15 cellular contexts compared by ENCODE assay signal in genomic region chr9:109063765-109064164, GRCh38. TPM values are rescaled to one million over a fixed set of nuclear protein-coding genes. Genes with fewer than 3 reads are reported as not detected.
DNase-seq lines count a peak whose midpoint lies in the region; ATAC-seq, FAIRE-seq and TF ChIP-seq lines count a peak whose summit lies in the region.
"Had no signal": no experiment of that assay in that cellular context is flagged by ENCODE, and none has a peak within 500 bp of the region (broad histone marks: within the 10 kb centered on the region; RNA-seq: fewer than 3 reads in every experiment).

No MANE protein-coding gene starts in this region.

- H3K4me3 ChIP-seq in cardiac muscle cell (peak overlapping the region; percentile 5), fibroblast of mammary gland (ENCODE audit: control insufficient read depth, low read depth, low read length) (no peak overlapping the region)
- H3K4me3 ChIP-seq: ovary had no signal

- H3K27ac ChIP-seq in cardiac muscle cell: peak overlapping the region; percentile 76
- H3K27ac ChIP-seq: ovary had no signal

- H3K9me3 Mint-ChIP-seq in natural killer cell: no peaks in the 10 kb centered on the region

- ATAC-seq in left cardiac atrium (no peak), HG02678 (IDR thresholded peaks at IDR 0.05; ENCODE audit: unreplicated experiment) (no peak), natural killer cell (no peak)

- no peak overlapping the region for H3K4me3 Mint-ChIP-seq in natural killer cell

- H3K4me1 ChIP-seq in cardiac muscle cell (ENCODE audit: low read depth): peaks cover 31% of the 10 kb centered on the region

- no peaks in the 10 kb centered on the region for H3K27me3 ChIP-seq in cardiac muscle cell
- H3K27me3 ChIP-seq: ovary had no signal

- TF ChIP-seq CTCF in cardiac muscle cell (IDR thresholded peaks at IDR 0.05; ENCODE audit: low read depth, low read length) (no peak), fibroblast of mammary gland (conservative IDR thresholded peaks at IDR 0.05; ENCODE audit: control insufficient read depth, insufficient read depth, low read depth, low read length) (no peak), natural killer cell (IDR thresholded peaks at IDR 0.05) (no peak)

- DNase-seq in cardiac muscle cell (ENCODE audit: low read depth in 1 of 2, low spot score in 1 of 2) (peak in 1 of 2 donors; percentile 57), left cardiac atrium (no peak), RCC 7860 (ENCODE audit: low spot score) (peak; percentile 14), fibroblast of mammary gland (ENCODE audit: low read depth) (peak; percentile 11), NCI-H526 (lab: John Stamatoyannopoulos, UW) (no peak), natural killer cell (no peak), SW480 (ENCODE audit: low spot score) (no peak)
- DNase-seq: activated CD8-positive, alpha-beta memory T cell treated with anti-CD3 and anti-CD28 coated beads, Interleukin-2, amount 50 U/mL, for 4 hours; amniotic stem cell; effector memory CD4-positive, alpha-beta T cell; mesendoderm; NCI-H2171; ovary had no signal

- H3K36me3 ChIP-seq in cardiac muscle cell: peaks cover 19% of the 10 kb centered on the region
- H3K36me3 ChIP-seq: ovary had no signal

- intact Hi-C loops in left cardiac atrium (cut with DNase I) (no loop called here), natural killer cell (cut with micrococcal nuclease) (no loop called here)

- no peaks in the 10 kb centered on the region for H3K27me3 Mint-ChIP-seq in natural killer cell (ENCODE audit: low read depth in 2 of 2)

- H3K36me3 Mint-ChIP-seq in natural killer cell: peaks cover 11% of the 10 kb centered on the region

- H3K4me1 Mint-ChIP-seq in natural killer cell: no peaks in the 10 kb centered on the region

- no peak for FAIRE-seq in RCC 7860 (lab: Jason Lieb, UNC)
- FAIRE-seq: G401.6 had no signal

- no peak overlapping the region for H3K27ac Mint-ChIP-seq in natural killer cell

- no peaks in the 10 kb centered on the region for H3K9me3 ChIP-seq in cardiac muscle cell (ENCODE audit: low read depth)
- H3K9me3 ChIP-seq: ovary had no signal

RNA-seq across cellular contexts. Expression of gene CTNNAL1, which starts 50.5 kb away (rescaled TPM):
- total RNA-seq in cardiac muscle cell: 55.7 and 64.7 TPM in 2 replicates
- 102 and 115 TPM in 2 replicates for polyA plus RNA-seq in cardiac muscle cell
- 10 to 100 TPM; 87.0 to 91.2 TPM for total RNA-seq in left cardiac atrium
- total RNA-seq in natural killer cell: 1 to 10 TPM; 2.6 to 7.6 (median 2.7) TPM

RNA-seq across cellular contexts. Expression of gene TMEM245, which starts 56.0 kb away (rescaled TPM):
- total RNA-seq in cardiac muscle cell: 63.7 and 88.1 TPM in 2 replicates
- 75.6 and 117 TPM in 2 replicates for polyA plus RNA-seq in cardiac muscle cell
- 10 to 100 TPM; 67.4 to 79.3 TPM for total RNA-seq in left cardiac atrium
- 10 to 100 TPM; 14.5 to 22.5 (median 21.8) TPM for total RNA-seq in natural killer cell

Comparison
In these comparisons a context has a peak if more than half of its experiments do, and no peak if none do; other contexts are left out.
1. DNase-seq: peak in RCC 7860 (single experiment) and fibroblast of mammary gland (single experiment); none in left cardiac atrium (single experiment), NCI-H526 (0 of 2), natural killer cell (single experiment) and SW480 (single experiment).